18 cellular contexts compared by ENCODE assay signal in the genomic region with DNA sequence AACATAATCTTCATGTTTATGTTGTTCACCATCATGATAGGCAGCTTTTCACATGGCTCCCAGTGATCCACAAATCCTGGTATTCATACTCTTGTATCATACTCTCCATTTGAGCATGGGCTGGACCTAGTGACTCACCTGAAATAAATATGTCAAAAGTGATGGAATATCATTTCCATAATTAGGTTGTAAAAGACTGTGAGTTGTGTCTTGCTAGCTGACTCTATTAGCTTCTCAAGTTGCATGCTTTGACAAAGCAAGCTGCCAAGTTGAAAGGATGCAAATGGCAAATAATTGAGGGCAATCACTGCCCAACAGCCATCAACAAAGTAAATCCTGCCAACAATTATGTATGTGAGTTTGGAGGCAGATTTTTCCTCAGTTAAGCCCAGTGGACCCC.
DNase-seq lines count a peak whose midpoint lies in the region; ATAC-seq and TF ChIP-seq lines count a peak whose summit lies in the region.
"Had no signal": no experiment of that assay in that cellular context is flagged by ENCODE, and none has a peak within 500 bp of the region (broad histone marks: within the 10 kb centered on the region; RNA-seq: fewer than 3 reads in every experiment).

No MANE protein-coding gene starts in this region.

- TF ChIP-seq CTCF in PC-3 (conservative IDR thresholded peaks at IDR 0.05; ENCODE audit: low read depth, low read length), result no peak
- no peak for TF ChIP-seq CTCF in GM13976 (IDR thresholded peaks at IDR 0.05; ENCODE audit: borderline replicate concordance, control extremely low read depth, extremely low read depth, insufficient read depth, missing control alignments)
- TF ChIP-seq CTCF in upper lobe of right lung (IDR thresholded peaks at IDR 0.05), result no peak

- BruUV-seq in PC-3 (replicated peaks; lab: Mats Ljungman, UMichigan), result no TSS peak

- POLR2A ChIA-PET in PC-3 (lab: Charles Lee; ENCODE audit: unreplicated experiment), result no interaction called here

- DNase-seq in EH (ENCODE audit: low read depth), result peak; percentile 27
- peak; percentile 90 for DNase-seq in NCI-H1105 (lab: John Stamatoyannopoulos, UW)
- DNase-seq in PC-3, result peak; percentile 78
- DNase-seq in kidney glomerular epithelial cell (lab: John Stamatoyannopoulos, UW), result peak; percentile 30
- DNase-seq in GDM1 (lab: John Stamatoyannopoulos, UW), result no peak
- DNase-seq in GM13976 (ENCODE audit: low spot score), result no peak
- DNase-seq in MG63, result no peak
- DNase-seq in upper lobe of right lung, result no peak
- DNase-seq: activated CD4-positive, alpha-beta T cell treated with anti-CD3 and anti-CD28 coated beads, Interleukin-2, amount 50 U/mL, for 1 hour; activated naive CD8-positive, alpha-beta T cell treated with anti-CD3 and anti-CD28 coated beads for 36 hours; activated T-cell treated with anti-CD3 and anti-CD28 coated beads, Interleukin-2, amount 50 U/mL, for 24 hours; Caco-2; effector memory CD4-positive, alpha-beta T cell; foreskin melanocyte; lower lobe of right lung; natural killer cell had no signal

- H3K27ac ChIP-seq in PC-3 (ENCODE audit: low read length), result peak overlapping the region; percentile 95
- H3K27ac ChIP-seq in upper lobe of right lung, result no peak overlapping the region
- H3K27ac ChIP-seq: lower lobe of right lung, prostate gland, SK-N-MC had no signal

- intact Hi-C loops in PC-3 (cut with micrococcal nuclease) (no loop called here), upper lobe of right lung (cut with DNase I) (no loop called here)

- ATAC-seq in PC-3, result peak; percentile 51
- ATAC-seq in upper lobe of right lung, result no peak
- ATAC-seq: lower lobe of right lung, natural killer cell had no signal

- no peaks in the 10 kb centered on the region for H3K9me2 ChIP-seq in PC-3 (replicated peaks; ENCODE audit: low read length)

- H3K4me2 ChIP-seq in PC-3 (ENCODE audit: low read length), result peak overlapping the region; percentile 75

- no peaks in the 10 kb centered on the region for H3K79me2 ChIP-seq in PC-3 (ENCODE audit: low read length)

- H3K4me3 ChIP-seq in PC-3 (ENCODE audit: low read length) (no peak overlapping the region), MG63 (no peak overlapping the region), upper lobe of right lung (no peak overlapping the region)
- H3K4me3 ChIP-seq: lower lobe of right lung, prostate gland, SK-N-MC had no signal

- H3F3A ChIP-seq in PC-3 (ENCODE audit: low read length, unreplicated experiment), result peaks cover 7% of the 10 kb centered on the region

- no peak overlapping the region for H2AFZ ChIP-seq in PC-3 (ENCODE audit: low read length)

- no peaks in the 10 kb centered on the region for H4K20me1 ChIP-seq in PC-3 (ENCODE audit: low read length)

- H3K9me3 ChIP-seq in PC-3 (ENCODE audit: low read length) (no peaks in the 10 kb centered on the region), MG63 (peaks cover 12% of the 10 kb centered on the region), upper lobe of right lung (no peaks in the 10 kb centered on the region)
- H3K9me3 ChIP-seq: lower lobe of right lung, prostate gland had no signal

- H3K27me3 ChIP-seq in PC-3 (ENCODE audit: low read length) (no peaks in the 10 kb centered on the region), MG63 (no peaks in the 10 kb centered on the region), upper lobe of right lung (no peaks in the 10 kb centered on the region)

- in situ Hi-C loops in GM13976 (cut with MboI; ENCODE audit: low sequenced_read_pairs, unreplicated experiment), result no loop called here

- H3K4me1 ChIP-seq in PC-3 (ENCODE audit: insufficient read depth, low read length) (peaks cover 42% of the 10 kb centered on the region), upper lobe of right lung (no peaks in the 10 kb centered on the region)
- H3K4me1 ChIP-seq: Caco-2, lower lobe of right lung, prostate gland had no signal

- H3K9ac ChIP-seq in PC-3 (ENCODE audit: low read length), result peak overlapping the region; percentile 61

- no peaks in the 10 kb centered on the region for H3K36me3 ChIP-seq in PC-3 (ENCODE audit: low read depth, low read length)
- no peaks in the 10 kb centered on the region for H3K36me3 ChIP-seq in MG63
- no peaks in the 10 kb centered on the region for H3K36me3 ChIP-seq in upper lobe of right lung
- H3K36me3 ChIP-seq: lower lobe of right lung, prostate gland had no signal

- CTCF ChIA-PET in PC-3 (lab: Charles Lee), result interaction anchor here (0.5 kb wide), 1 partner anchor 653 kb away, joined by 3 read pairs; no protein-coding TSS in a partner anchor

Comparison
In these comparisons a context has a peak if more than half of its experiments do, and no peak if none do; other contexts are left out.
1. DNase-seq: peak in EH (single experiment), NCI-H1105 (single experiment), PC-3 (single experiment) and kidney glomerular epithelial cell (single experiment); none in GDM1 (single experiment), GM13976 (single experiment), MG63 (single experiment) and upper lobe of right lung (single experiment).